12 cellular contexts compared by ENCODE assay signal in the genomic region with DNA sequence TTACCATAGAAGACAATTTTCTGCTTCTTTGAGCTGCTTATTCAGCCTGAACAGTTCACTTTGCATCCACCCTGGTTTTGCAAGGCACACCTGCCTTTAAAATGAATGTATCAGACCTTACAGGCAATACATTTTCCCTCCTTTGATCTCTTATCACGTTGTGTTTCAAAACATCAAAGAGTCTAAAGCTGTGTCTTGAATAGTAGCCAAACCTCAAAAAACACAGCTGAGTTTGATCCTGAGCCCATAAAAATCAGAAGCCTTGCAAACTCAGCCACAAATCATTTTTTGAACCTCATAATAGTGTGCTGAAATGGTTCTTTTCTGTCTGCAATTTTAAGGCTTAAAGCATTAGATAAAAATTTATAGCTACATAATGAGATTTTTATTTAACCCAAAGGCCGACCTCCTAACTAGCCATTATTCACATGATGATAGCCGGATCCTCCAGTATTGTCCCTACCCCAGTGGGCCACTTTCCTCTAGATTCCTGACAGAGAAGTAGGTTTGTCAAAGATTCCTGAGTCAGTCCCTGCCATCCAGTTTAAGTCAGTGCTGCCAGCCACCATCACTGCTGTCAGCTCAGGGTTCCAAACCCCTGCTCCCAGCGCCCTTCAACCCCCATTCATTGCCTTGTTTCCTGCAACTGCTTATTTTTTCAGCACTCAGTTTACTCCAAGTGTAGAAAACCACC.
DNase-seq lines count a peak whose midpoint lies in the region; FAIRE-seq and TF ChIP-seq lines count a peak whose summit lies in the region.
"Had no signal": no experiment of that assay in that cellular context is flagged by ENCODE, and none has a peak within 500 bp of the region (broad histone marks: within the 10 kb centered on the region; RNA-seq: fewer than 3 reads in every experiment).

No MANE protein-coding gene starts in this region.

- H3K27ac ChIP-seq in sigmoid colon, result peak overlapping the region in 3 of 4 donors; percentile 31 to 76 (median 42)
- H3K27ac ChIP-seq: transverse colon had no signal

- no peaks in the 10 kb centered on the region for H3K9me3 ChIP-seq in sigmoid colon
- H3K9me3 ChIP-seq: breast epithelium, transverse colon had no signal

- peak overlapping the region in 1 of 6 donors; percentile 48 for H3K27ac Mint-ChIP-seq in immature natural killer cell

- TF ChIP-seq CTCF in fibroblast of villous mesenchyme (IDR thresholded peaks at IDR 0.05; ENCODE audit: insufficient read depth, low read depth, low read length) (no peak), sigmoid colon (IDR thresholded peaks at IDR 0.05) (no peak)

- H3K36me3 ChIP-seq in sigmoid colon, result peaks cover 0 to 32% (median 2%) of the 10 kb centered on the region in 4 donors
- H3K36me3 ChIP-seq: breast epithelium had no signal

- H3K4me3 Mint-ChIP-seq in immature natural killer cell, result no peak overlapping the region

- H3K27me3 ChIP-seq in sigmoid colon, result no peaks in the 10 kb centered on the region
- H3K27me3 ChIP-seq: breast epithelium, transverse colon had no signal

- TF ChIP-seq POLR2A in GM12891 (IDR thresholded peaks at IDR 0.05; ENCODE audit: low read depth, low read length) (no peak), sigmoid colon (IDR thresholded peaks at IDR 0.05) (no peak)

- no peaks in the 10 kb centered on the region for H3K4me1 Mint-ChIP-seq in immature natural killer cell

- peak; percentile 64 for FAIRE-seq in GM12891 (lab: Jason Lieb, UNC)
- FAIRE-seq: TTC549 had no signal

- H3K4me1 ChIP-seq in sigmoid colon, result peaks cover 0 to 85% (median 68%) of the 10 kb centered on the region in 4 donors
- H3K4me1 ChIP-seq: breast epithelium had no signal

- peaks cover 0 to 15% (median 13%) of the 10 kb centered on the region in 3 donors for H3K36me3 Mint-ChIP-seq in immature natural killer cell

- H3K4me3 ChIP-seq in fibroblast of villous mesenchyme (ENCODE audit: low read depth, low read length) (no peak overlapping the region), sigmoid colon (no peak overlapping the region)
- H3K4me3 ChIP-seq: breast epithelium, transverse colon had no signal

- no peaks in the 10 kb centered on the region for H3K27me3 Mint-ChIP-seq in immature natural killer cell (ENCODE audit: low read depth in 3 of 3)

- no peak for TF ChIP-seq EP300 in sigmoid colon (IDR thresholded peaks at IDR 0.05)

- 13 to 50% methylated on average over 4 of the region's 4 CpGs for WGBS in sigmoid colon, 2 donors

- intact Hi-C loops in sigmoid colon (cut with DNase I), result no loop called here

- peaks cover 0 to 3% (median 0%) of the 10 kb centered on the region in 6 donors for H3K9me3 Mint-ChIP-seq in immature natural killer cell

- DNase-seq in GM12891 (ENCODE audit: insufficient read length, low spot score), result no peak
- DNase-seq in NCI-H526 (lab: John Stamatoyannopoulos, UW), result peak; percentile 79 to 83
- peak; percentile 67 for DNase-seq in fibroblast of villous mesenchyme (ENCODE audit: low read depth)
- no peak for DNase-seq in sigmoid colon
- no peak for DNase-seq in immature natural killer cell
- no peak for DNase-seq in NOMO-1 (lab: John Stamatoyannopoulos, UW; ENCODE audit: unreplicated experiment in 2 of 2)
- no peak for DNase-seq in NOMO-1 treated with dmso at 0.1 percent for 144 hours (lab: John Stamatoyannopoulos, UW; ENCODE audit: unreplicated experiment)
- DNase-seq: activated T-cell treated with anti-CD3 and anti-CD28 coated beads for 4 hours, left cardiac atrium, transverse colon had no signal

TF ChIP-seq in GM12891, 5 proteins besides CTCF, POLR2A, EP300 and RAD21:
- TF ChIP-seq POLR2AphosphoS5 (IDR thresholded peaks at IDR 0.05; ENCODE audit: low read depth, low read length) (no peak), POU2F2 (IDR thresholded peaks at IDR 0.05; ENCODE audit: low read depth, low read length) (no peak), PAX5 (IDR thresholded peaks at IDR 0.05; ENCODE audit: insufficient read depth, low read length, severe bottlenecking) (no peak), SPI1 (IDR thresholded peaks at IDR 0.05; ENCODE audit: low read depth, low read length) (no peak), TAF1 (IDR thresholded peaks at IDR 0.05; ENCODE audit: low read depth, low read length) (no peak)

Comparison
In these comparisons a context has a peak if more than half of its experiments do, and no peak if none do; other contexts are left out.
1. DNase-seq: peak in NCI-H526 (2 of 2) and fibroblast of villous mesenchyme (single experiment); none in GM12891 (single experiment), sigmoid colon (single experiment), immature natural killer cell (0 of 3), NOMO-1 (0 of 2) and NOMO-1 treated with dmso at 0.1 percent for 144 hours (single experiment).